18 cellular contexts compared by ENCODE assay signal in the genomic region with DNA sequence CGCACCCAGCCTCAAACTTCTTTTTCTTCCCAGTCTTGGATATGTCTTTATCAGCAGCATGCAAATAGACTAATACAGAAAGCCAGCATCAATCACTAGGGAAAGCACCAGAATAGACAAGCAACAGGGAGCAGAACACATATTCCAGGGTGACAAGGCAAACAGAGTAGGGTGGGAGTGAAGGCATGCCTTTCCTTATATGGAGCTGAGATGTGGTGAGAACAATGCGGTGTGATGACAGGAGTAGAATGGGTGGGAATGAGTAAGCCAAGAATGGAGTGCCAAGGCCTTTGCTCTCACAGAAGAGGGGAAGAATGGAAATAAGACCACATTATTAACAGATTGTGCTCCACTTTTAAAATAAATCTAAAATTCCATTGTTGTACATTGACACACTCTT.
A peak's percentile ranks its signal among the peaks of the same experiment; 100 is the strongest.
DNase-seq lines count a peak whose midpoint lies in the region; ATAC-seq and TF ChIP-seq lines count a peak whose summit lies in the region.
"Had no signal": no experiment of that assay in that cellular context is flagged by ENCODE, and none has a peak within 500 bp of the region (broad histone marks: within the 10 kb centered on the region; RNA-seq: fewer than 3 reads in every experiment).

No MANE protein-coding gene starts in this region.

- POLR2A ChIA-PET in IMR-90 (lab: Charles Lee; ENCODE audit: unreplicated experiment): no interaction called here

- H2BK20ac ChIP-seq in IMR-90 (ENCODE audit: low read depth, low read length): no peak overlapping the region

- H3K23ac ChIP-seq in IMR-90 (ENCODE audit: low read depth, low read length): no peak overlapping the region

- H3K14ac ChIP-seq in IMR-90 (replicated peaks; ENCODE audit: low read depth, low read length): no peak overlapping the region

- H3K9me3 ChIP-seq in IMR-90 (ENCODE audit: control insufficient read depth, insufficient read depth, low read length): no peaks in the 10 kb centered on the region
- no peaks in the 10 kb centered on the region for H3K9me3 ChIP-seq in adrenal gland (replicated peaks in 1 of 3)
- H3K9me3 ChIP-seq: ovary, suprapubic skin had no signal

- H2BK15ac ChIP-seq in IMR-90 (ENCODE audit: low read depth, low read length): no peak overlapping the region

- no peak overlapping the region for H3K18ac ChIP-seq in IMR-90 (ENCODE audit: low read depth, low read length)

- H2BK120ac ChIP-seq in IMR-90 (ENCODE audit: low read depth, low read length): no peak overlapping the region

- H4K91ac ChIP-seq in IMR-90 (ENCODE audit: insufficient read depth, low read depth, low read length): no peak overlapping the region

- ATAC-seq in IMR-90 (ENCODE audit: low read depth): no peak

- H3K27me3 ChIP-seq in IMR-90 (ENCODE audit: control insufficient read depth, insufficient read depth, low read length) (no peaks in the 10 kb centered on the region), brain microvascular endothelial cell (replicated peaks) (no peaks in the 10 kb centered on the region), adrenal gland (no peaks in the 10 kb centered on the region)
- H3K27me3 ChIP-seq: ovary, suprapubic skin had no signal

- in situ Hi-C loops in IMR-90 (cut with MboI; ENCODE audit: low sequenced_read_pairs): no loop called here
- in situ Hi-C loops in brain microvascular endothelial cell (cut with HindIII; ENCODE audit: low pct_ligation_motif_present, low sequenced_read_pairs): no loop called here

- H3K9me3 Mint-ChIP-seq in activated T-cell treated with anti-CD3 and anti-CD28 coated beads, Interleukin-2, amount 50 U/mL, for 24 hours: no peaks in the 10 kb centered on the region
- H3K9me3 Mint-ChIP-seq: activated naive CD8-positive, alpha-beta T cell treated with anti-CD3 and anti-CD28 coated beads, Interleukin-2, amount 10 ng/mL, durations not matched to agents 7 days and 5 days; IgD-negative memory B cell; immature natural killer cell had no signal

- no peak overlapping the region for H3K4me3 Mint-ChIP-seq in activated T-cell treated with anti-CD3 and anti-CD28 coated beads, Interleukin-2, amount 50 U/mL, for 24 hours
- H3K4me3 Mint-ChIP-seq: activated naive CD8-positive, alpha-beta T cell treated with anti-CD3 and anti-CD28 coated beads, Interleukin-2, amount 10 ng/mL, durations not matched to agents 7 days and 5 days; dendritic cell treated with granulocyte-macrophage colony-stimulating factor and Interleukin-4, amounts not matched to agents 40 ng/mL and 50 ng/mL, for 4 days; IgD-negative memory B cell; immature natural killer cell had no signal

- dilution Hi-C loops in IMR-90 (cut with HindIII; ENCODE audit: low sequenced_read_pairs, unreplicated experiment): no loop called here

- no peak overlapping the region for H3K9ac ChIP-seq in IMR-90 (ENCODE audit: low read depth, low read length)

- H3K27ac Mint-ChIP-seq in activated T-cell treated with anti-CD3 and anti-CD28 coated beads, Interleukin-2, amount 50 U/mL, for 24 hours: no peak overlapping the region
- H3K27ac Mint-ChIP-seq: activated naive CD8-positive, alpha-beta T cell treated with anti-CD3 and anti-CD28 coated beads, Interleukin-2, amount 10 ng/mL, durations not matched to agents 7 days and 5 days; dendritic cell treated with granulocyte-macrophage colony-stimulating factor and Interleukin-4, amounts not matched to agents 40 ng/mL and 50 ng/mL, for 4 days; IgD-negative memory B cell; immature natural killer cell had no signal

- no TSS peak for BruUV-seq in IMR-90 (replicated peaks; lab: Mats Ljungman, UMichigan)

- H3K36me3 ChIP-seq in IMR-90 (ENCODE audit: control insufficient read depth, insufficient read depth, low read length) (no peaks in the 10 kb centered on the region), brain microvascular endothelial cell (replicated peaks) (no peaks in the 10 kb centered on the region), adrenal gland (replicated peaks in 1 of 2) (no peaks in the 10 kb centered on the region)
- H3K36me3 ChIP-seq: ovary, suprapubic skin had no signal

- no peaks in the 10 kb centered on the region for H3K79me1 ChIP-seq in IMR-90 (ENCODE audit: low read depth in 1 of 2, low read length in 2 of 2)

- H3K4me2 ChIP-seq in IMR-90 (ENCODE audit: low read depth, low read length): no peak overlapping the region
- H3K4me2 ChIP-seq: PC-9 had no signal

- TF ChIP-seq RAD21 in IMR-90 (IDR thresholded peaks at IDR 0.05; ENCODE audit: low read length): no peak

- H3K27ac ChIP-seq in IMR-90 (ENCODE audit: insufficient read depth, low read length): no peak overlapping the region
- peak overlapping the region; percentile 67 for H3K27ac ChIP-seq in brain microvascular endothelial cell
- no peak overlapping the region for H3K27ac ChIP-seq in adrenal gland
- H3K27ac ChIP-seq: ovary, PC-9, suprapubic skin had no signal

- no peaks in the 10 kb centered on the region for H3K9me1 ChIP-seq in IMR-90 (ENCODE audit: insufficient read depth, low read length)

- peak; percentile 22 for DNase-seq in AG08395 (ENCODE audit: low spot score)
- peak; percentile 3 for DNase-seq in IMR-90
- DNase-seq in brain microvascular endothelial cell: peak; percentile 89
- peak; percentile 77 for DNase-seq in islet precursor cell
- DNase-seq in adrenal gland: no peak
- no peak for DNase-seq in activated T-cell treated with anti-CD3 and anti-CD28 coated beads, Interleukin-2, amount 50 U/mL, for 24 hours
- DNase-seq in DMS53 treated with DMSO at 0.1 percent for 48 hours (lab: John Stamatoyannopoulos, UW; ENCODE audit: unreplicated experiment): no peak
- DNase-seq in DMS79 (lab: John Stamatoyannopoulos, UW): no peak
- DNase-seq: activated naive CD8-positive, alpha-beta T cell treated with anti-CD3 and anti-CD28 coated beads, Interleukin-2, amount 10 ng/mL, durations not matched to agents 7 days and 5 days; DMS 273 treated with DMSO at 0.1 percent for 48 hours; immature natural killer cell; ovary; T-helper 1 cell had no signal

- no peaks in the 10 kb centered on the region for H3K36me3 Mint-ChIP-seq in activated T-cell treated with anti-CD3 and anti-CD28 coated beads, Interleukin-2, amount 50 U/mL, for 24 hours (ENCODE audit: low read depth)
- H3K36me3 Mint-ChIP-seq: activated naive CD8-positive, alpha-beta T cell treated with anti-CD3 and anti-CD28 coated beads, Interleukin-2, amount 10 ng/mL, durations not matched to agents 7 days and 5 days; IgD-negative memory B cell; immature natural killer cell had no signal

- TF ChIP-seq CTCF in IMR-90 (conservative IDR thresholded peaks at IDR 0.05; ENCODE audit: low read depth, low read length): no peak
- no peak for TF ChIP-seq CTCF in brain microvascular endothelial cell (IDR thresholded peaks at IDR 0.05; ENCODE audit: low read depth, low read length, missing control alignments)
- TF ChIP-seq CTCF in adrenal gland (IDR thresholded peaks at IDR 0.05): no peak

- H4K8ac ChIP-seq in IMR-90 (ENCODE audit: low read depth in 2 of 2, low read length in 2 of 2): no peak overlapping the region

- no peaks in the 10 kb centered on the region for H4K20me1 ChIP-seq in IMR-90 (ENCODE audit: insufficient read depth, low read length)

- H2AK9ac ChIP-seq in IMR-90 (replicated peaks; ENCODE audit: low read depth, low read length, poor library complexity): no peak overlapping the region

- TF ChIP-seq POLR2A in IMR-90 (IDR thresholded peaks at IDR 0.05; ENCODE audit: low read depth, low read length): no peak
- TF ChIP-seq POLR2A in adrenal gland (IDR thresholded peaks at IDR 0.05): no peak

- CTCF ChIA-PET in IMR-90 (lab: Yijun Ruan, JAX): no interaction called here

- WGBS in IMR-90 (ENCODE audit: extremely low coverage in 2 of 2, insufficient read length in 1 of 2), 2 experiments: no CpG with 5 or more reads among the region's 2 CpGs
- 78 to 92% (median 88%) methylated on average over 2 of the region's 2 CpGs for WGBS in adrenal gland, 4 donors

- H3K4me1 ChIP-seq in IMR-90 (ENCODE audit: control insufficient read depth, insufficient read depth, low read length) (no peaks in the 10 kb centered on the region), adrenal gland (replicated peaks in 1 of 2) (no peaks in the 10 kb centered on the region)
- H3K4me1 ChIP-seq: suprapubic skin had no signal

- no peak overlapping the region for H2BK5ac ChIP-seq in IMR-90 (ENCODE audit: low read depth, low read length, poor library complexity, severe bottlenecking)

- no peak overlapping the region for H2AFZ ChIP-seq in IMR-90 (replicated peaks; ENCODE audit: low read length, poor library complexity)
- H2AFZ ChIP-seq: PC-9 had no signal

- H3K27me3 Mint-ChIP-seq in activated T-cell treated with anti-CD3 and anti-CD28 coated beads, Interleukin-2, amount 50 U/mL, for 24 hours: peaks cover 5% of the 10 kb centered on the region
- H3K27me3 Mint-ChIP-seq: dendritic cell treated with granulocyte-macrophage colony-stimulating factor and Interleukin-4, amounts not matched to agents 40 ng/mL and 50 ng/mL, for 4 days had no signal

- H3K4me3 ChIP-seq in IMR-90 (ENCODE audit: insufficient read depth, low read depth, low read length): no peak overlapping the region
- no peak overlapping the region for H3K4me3 ChIP-seq in brain microvascular endothelial cell (ENCODE audit: low read depth, low read length)
- H3K4me3 ChIP-seq in adrenal gland: no peak overlapping the region
- H3K4me3 ChIP-seq: GM12878, ovary, PC-9, suprapubic skin had no signal

- H3K4me1 Mint-ChIP-seq in activated T-cell treated with anti-CD3 and anti-CD28 coated beads, Interleukin-2, amount 50 U/mL, for 24 hours (ENCODE audit: low read depth): no peaks in the 10 kb centered on the region
- H3K4me1 Mint-ChIP-seq: activated naive CD8-positive, alpha-beta T cell treated with anti-CD3 and anti-CD28 coated beads, Interleukin-2, amount 10 ng/mL, durations not matched to agents 7 days and 5 days; IgD-negative memory B cell; immature natural killer cell had no signal

- no peak overlapping the region for H3K4ac ChIP-seq in IMR-90 (ENCODE audit: low read depth, low read length)

- H2AK5ac ChIP-seq in IMR-90 (ENCODE audit: low read depth, low read length): no peak overlapping the region

- H3K56ac ChIP-seq in IMR-90 (ENCODE audit: extremely low read depth, insufficient read depth, low read length): no peak overlapping the region

- no peak overlapping the region for H4K5ac ChIP-seq in IMR-90 (ENCODE audit: low read depth, low read length)

- intact Hi-C loops in IMR-90 (cut with micrococcal nuclease) (no loop called here), adrenal gland (cut with DNase I) (loop anchor here in 1 of 2 donors (5.0 kb wide), 1 partner anchor 288 kb away; no protein-coding TSS in a partner anchor)

TF ChIP-seq in IMR-90, 13 proteins besides CTCF, POLR2A, EP300 and RAD21:
- TF ChIP-seq SMC3 (IDR thresholded peaks at IDR 0.05; ENCODE audit: low read depth, low read length) (no peak), BHLHE40 (IDR thresholded peaks at IDR 0.05; ENCODE audit: low read depth, low read length) (no peak)

Comparison
In these comparisons a context has a peak if more than half of its experiments do, and no peak if none do; other contexts are left out.
1. DNase-seq: peak in AG08395 (single experiment), IMR-90 (single experiment), brain microvascular endothelial cell (single experiment) and islet precursor cell (single experiment); none in adrenal gland (0 of 7), activated T-cell treated with anti-CD3 and anti-CD28 coated beads, Interleukin-2, amount 50 U/mL, for 24 hours (single experiment), DMS53 treated with DMSO at 0.1 percent for 48 hours (single experiment) and DMS79 (single experiment).